Comparison of ENCODE assay signal across 1 cellular context in genomic region chr4:189940178-189941004, GRCh38.
TF ChIP-seq lines count a peak whose summit lies in the region.

Gene FRG1, plus strand, starts transcription at chr4:189940872. Its CDS starts 138 bp downstream, at chr4:189941010.

TF ChIP-seq in HepG2, 621 proteins besides CTCF, POLR2A, EP300 and RAD21 (continued from another document and continues in another):
- TF ChIP-seq SMC3 (IDR thresholded peaks at IDR 0.05; ENCODE audit: low read length) (no peak; the same call in 1 of the 2 replicates), ZBTB43 (CRISPR knock-in tag; conservative IDR thresholded peaks at IDR 0.05) (peak; percentile 91), ZNF710 (CRISPR knock-in tag; IDR thresholded peaks at IDR 0.05; ENCODE audit: borderline replicate concordance) (no peak), ZNF772 (CRISPR knock-in tag; IDR thresholded peaks at IDR 0.05) (peak; percentile 97), MIXL1 (CRISPR knock-in tag; IDR thresholded peaks at IDR 0.05) (no peak; the same call in 1 of the 2 replicates), ZNF407 (CRISPR knock-in tag; IDR thresholded peaks at IDR 0.05; ENCODE audit: not compliant biosample characterization) (peak; percentile 92), MIER2 (CRISPR knock-in tag; IDR thresholded peaks at IDR 0.05) (peak; percentile 50; the same call in 1 of the 2 replicates), FOXM1 (CRISPR knock-in tag; IDR thresholded peaks at IDR 0.05) (no peak), ZBTB40 (IDR thresholded peaks at IDR 0.05) (no peak), ZBTB40 (CRISPR knock-in tag; IDR thresholded peaks at IDR 0.05) (peak; percentile 88), ZNF530 (CRISPR knock-in tag; IDR thresholded peaks at IDR 0.05; ENCODE audit: low read depth) (no peak), ZFP36L2 (CRISPR knock-in tag; IDR thresholded peaks at IDR 0.05) (no peak), HOXA9 (CRISPR knock-in tag; IDR thresholded peaks at IDR 0.05; ENCODE audit: borderline replicate concordance) (0 out of 2 replicates have a peak, but pooled peaks have one; percentile 6), NONO (IDR thresholded peaks at IDR 0.05) (no peak), NONO (CRISPR knock-in tag; conservative IDR thresholded peaks at IDR 0.05) (peak; percentile 94), ZNF205 (CRISPR knock-in tag; IDR thresholded peaks at IDR 0.05) (peak; percentile 84; the same call in 1 of the 2 replicates), ZNF142 (CRISPR knock-in tag; IDR thresholded peaks at IDR 0.05) (peak; percentile 96), NR0B2 (CRISPR knock-in tag; IDR thresholded peaks at IDR 0.05) (no peak; the same call in 1 of the 2 replicates), ZNF713 (CRISPR knock-in tag; IDR thresholded peaks at IDR 0.05) (0 out of 2 replicates have a peak, but pooled peaks have one; percentile 29)
